8 cellular contexts compared by ENCODE assay signal in the genomic region with DNA sequence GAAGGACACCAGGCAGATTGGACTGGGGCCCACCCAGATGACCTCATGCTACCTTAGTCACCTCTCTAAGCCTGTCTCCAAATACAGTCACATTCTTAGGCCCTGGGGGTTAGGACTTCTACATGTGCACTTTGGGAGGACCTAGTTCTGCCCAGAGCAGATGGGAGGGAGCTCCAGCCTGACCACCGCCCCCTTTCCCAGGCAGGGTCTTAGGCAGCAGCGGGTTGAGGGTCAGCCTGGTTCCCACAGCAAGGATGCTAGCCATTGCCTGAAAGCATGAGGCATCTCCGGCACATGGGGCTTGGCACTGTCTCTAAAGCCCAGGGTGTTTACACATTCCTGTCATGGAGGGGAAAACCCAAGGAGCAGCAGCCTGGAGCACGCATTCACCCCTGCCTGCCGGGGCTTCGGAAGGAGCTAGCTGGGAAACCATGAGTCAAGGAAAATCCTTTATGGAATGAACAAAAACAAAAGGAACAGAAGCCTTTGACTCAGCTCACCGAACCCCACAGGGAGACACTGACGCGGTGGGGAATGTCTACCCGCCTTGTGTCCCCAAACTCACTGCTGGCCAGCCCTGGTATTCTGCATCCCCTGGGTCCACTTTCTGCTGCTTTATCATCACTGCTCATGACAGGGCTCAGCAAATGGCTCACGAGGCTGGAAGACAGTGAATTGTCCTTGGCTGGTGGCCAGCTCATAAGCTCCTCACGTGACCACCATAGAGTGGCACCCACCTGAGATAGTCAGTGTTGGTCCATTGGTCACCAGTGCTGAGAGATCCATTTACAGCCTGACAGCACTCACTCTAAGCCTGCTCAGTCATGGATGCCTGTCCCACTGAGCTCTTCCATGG.
DNase-seq lines count a peak whose midpoint lies in the region; ATAC-seq and TF ChIP-seq lines count a peak whose summit lies in the region.
"Not testable (repeated sequence)": the region's sequence is repeated elsewhere in the genome, so short reads cannot be mapped to it uniquely, and the experiment has no call there.

No MANE protein-coding gene starts in this region.

- H3K9me3 ChIP-seq in adipocyte (ENCODE audit: control insufficient read depth, low read length); mesenchymal stem cell (ENCODE audit: control insufficient read depth, low read length): not testable (repeated sequence)

- H3K27me3 ChIP-seq in adipocyte (replicated peaks; ENCODE audit: control insufficient read depth, insufficient read depth, low read length); foreskin keratinocyte; mesenchymal stem cell (ENCODE audit: control insufficient read depth in 1 of 2, insufficient read depth in 1 of 2, low read length in 2 of 2): not testable (repeated sequence)

- peak overlapping the region; percentile 100 for H3K27ac ChIP-seq in foreskin keratinocyte
- peak overlapping the region; percentile 27 for H3K27ac ChIP-seq in mesenchymal stem cell (ENCODE audit: low read length, poor library complexity, severe bottlenecking)
- peak overlapping the region in 14 of 21 experiments; percentile 3 to 75 (median 64) for H3K27ac ChIP-seq in skin epidermis

- peaks cover 38% of the 10 kb centered on the region for H3K4me1 ChIP-seq in adipocyte (ENCODE audit: control insufficient read depth, insufficient read depth, low read length)
- peaks cover 24% of the 10 kb centered on the region for H3K4me1 ChIP-seq in foreskin keratinocyte
- H3K4me1 ChIP-seq in mesenchymal stem cell (ENCODE audit: control insufficient read depth, insufficient read depth, low read depth, low read length), result peaks cover 36% of the 10 kb centered on the region

- peak overlapping the region; percentile 15; the same call in 1 of the 2 replicates for H3K4me3 ChIP-seq in AG04449 (ENCODE audit: low read depth, low read length)
- H3K4me3 ChIP-seq in adipocyte (ENCODE audit: low read length); mesenchymal stem cell (ENCODE audit: insufficient read depth in 1 of 2, low read depth in 1 of 2, low read length in 2 of 2); skin epidermis: not testable (repeated sequence)

- not testable (repeated sequence) for H2BK5ac ChIP-seq in mesenchymal stem cell (ENCODE audit: low read depth, low read length, poor library complexity, severe bottlenecking)

- not testable (repeated sequence) for H4K8ac ChIP-seq in mesenchymal stem cell (ENCODE audit: low read length)

- H2BK15ac ChIP-seq in mesenchymal stem cell (ENCODE audit: low read depth, poor library complexity, severe bottlenecking), result not testable (repeated sequence)

- H2BK120ac ChIP-seq in mesenchymal stem cell (ENCODE audit: low read depth, low read length), result not testable (repeated sequence)

- not testable (repeated sequence) for H2AK5ac ChIP-seq in mesenchymal stem cell (ENCODE audit: low read length, severe bottlenecking)

- H3K14ac ChIP-seq in mesenchymal stem cell (ENCODE audit: low read length in 2 of 2), result peak overlapping the region in 1 of 2 experiments; percentile 77

- not testable (repeated sequence) for H3K9ac ChIP-seq in adipocyte (ENCODE audit: low read length)
- peak overlapping the region; percentile 26 for H3K9ac ChIP-seq in mesenchymal stem cell (ENCODE audit: low read length)

- POLR2A ChIA-PET in AG04449 (lab: Yijun Ruan, JAX), result not testable (repeated sequence)

- 13% methylated on average over 8 of the region's 12 CpGs for WGBS in mesenchymal stem cell

- H2AFZ ChIP-seq in mesenchymal stem cell (ENCODE audit: low read depth, low read length), result peak overlapping the region; percentile 51

- CTCF ChIA-PET in AG04449 (lab: Yijun Ruan, JAX), result not testable (repeated sequence)

- H3K36me3 ChIP-seq in adipocyte (ENCODE audit: control insufficient read depth, insufficient read depth, low read length, severe bottlenecking); mesenchymal stem cell (ENCODE audit: control insufficient read depth in 1 of 2, insufficient read depth in 2 of 2, low read depth in 1 of 2, low read length in 2 of 2): not testable (repeated sequence)

- peak overlapping the region in 1 of 2 experiments; percentile 82 for H2BK12ac ChIP-seq in mesenchymal stem cell (ENCODE audit: low read length in 2 of 2)

- not testable (repeated sequence) for TF ChIP-seq CTCF in AG04449 (IDR thresholded peaks at IDR 0.05; ENCODE audit: insufficient read depth, low read length, missing control alignments); foreskin keratinocyte (conservative IDR thresholded peaks at IDR 0.05)

- H4K91ac ChIP-seq in mesenchymal stem cell (ENCODE audit: low read length), result peak overlapping the region; percentile 0

- ATAC-seq in foreskin keratinocyte, result peak; percentile 68

- H3K4me2 ChIP-seq in mesenchymal stem cell (ENCODE audit: low read length, poor library complexity, severe bottlenecking), result not testable (repeated sequence)

- H3K23ac ChIP-seq in mesenchymal stem cell (ENCODE audit: low read length in 2 of 2), result not testable (repeated sequence)

- not testable (repeated sequence) for H3K79me1 ChIP-seq in mesenchymal stem cell (replicated peaks; ENCODE audit: low read length, poor library complexity, severe bottlenecking)

- DNase-seq in AG04449 (ENCODE audit: low read depth, low spot score) (peak; percentile 85), H4 (ENCODE audit: low spot score) (peak; percentile 51), NCI-H510A treated with DMSO at 0.1 percent for 48 hours (lab: John Stamatoyannopoulos, UW) (peak; percentile 69), adipocyte (ENCODE audit: low read depth) (peak; percentile 67), dedifferentiated amniotic fluid mesenchymal stem cell (ENCODE audit: extremely low spot score) (peak; percentile 48), foreskin keratinocyte (peak; percentile 49 to 68), mesenchymal stem cell (peak; percentile 95)

- peak overlapping the region in 1 of 2 experiments; percentile 94 for H3K18ac ChIP-seq in mesenchymal stem cell (ENCODE audit: low read depth in 1 of 2, low read length in 2 of 2)

- H3K4ac ChIP-seq in mesenchymal stem cell (ENCODE audit: low read depth in 1 of 2, low read length in 2 of 2), result peak overlapping the region in 1 of 2 experiments; percentile 78

Comparison
In these comparisons a context has a peak if more than half of its experiments do, and no peak if none do; other contexts are left out.
1. H3K27ac ChIP-seq: peak in every context shown above with its lines; median percentile 100 in foreskin keratinocyte; 64 in skin epidermis; 27 in mesenchymal stem cell.